14 cellular contexts compared by ENCODE assay signal in genomic region chr20:25223765-25224720, GRCh38. TPM values are rescaled to one million over a fixed set of nuclear protein-coding genes. Genes with fewer than 3 reads are reported as not detected.
DNase-seq lines count a peak whose midpoint lies in the region; ATAC-seq, FAIRE-seq and TF ChIP-seq lines count a peak whose summit lies in the region.
"Had no signal": no experiment of that assay in that cellular context is flagged by ENCODE, and none has a peak within 500 bp of the region (broad histone marks: within the 10 kb centered on the region; RNA-seq: fewer than 3 reads in every experiment).

No MANE protein-coding gene starts in this region.

- H3K9me3 ChIP-seq in heart right ventricle (no peaks in the 10 kb centered on the region), SJSA1 (replicated peaks) (no peaks in the 10 kb centered on the region), right atrium auricular region (no peaks in the 10 kb centered on the region)
- H3K9me3 ChIP-seq: pancreas, testis had no signal

- H3K36me3 ChIP-seq in heart right ventricle (peaks cover 0 to 59% (median 8%) of the 10 kb centered on the region in 9 donors), SJSA1 (peaks cover 53% of the 10 kb centered on the region), right atrium auricular region (peaks cover 46% of the 10 kb centered on the region)

- 96 to 97% methylated on average over 24 of the region's 24 CpGs for WGBS in heart right ventricle, 2 donors

- H3K4me3 ChIP-seq in heart right ventricle (no peak overlapping the region), SJSA1 (no peak overlapping the region), right atrium auricular region (no peak overlapping the region)
- H3K4me3 ChIP-seq: pancreas, testis had no signal

- H3K27ac ChIP-seq in heart right ventricle: peak overlapping the region in 7 of 10 donors; percentile 68 to 94 (median 90)
- H3K27ac ChIP-seq in SJSA1: peak overlapping the region; percentile 74
- peak overlapping the region; percentile 88 to 96 for H3K27ac ChIP-seq in right atrium auricular region
- H3K27ac ChIP-seq: pancreas had no signal

- intact Hi-C loops in heart right ventricle (cut with DNase I) (no loop called here), Right ventricle myocardium inferior (cut with DNase I) (no loop called here)

- peaks cover 27 to 91% (median 74%) of the 10 kb centered on the region in 9 donors for H3K4me1 ChIP-seq in heart right ventricle
- H3K4me1 ChIP-seq in SJSA1 (replicated peaks): peaks cover 84% of the 10 kb centered on the region
- peaks cover 2 to 72% of the 10 kb centered on the region in 2 donors for H3K4me1 ChIP-seq in right atrium auricular region

- no peaks in the 10 kb centered on the region for H3K27me3 ChIP-seq in heart right ventricle
- no peaks in the 10 kb centered on the region for H3K27me3 ChIP-seq in SJSA1 (replicated peaks)
- no peaks in the 10 kb centered on the region for H3K27me3 ChIP-seq in right atrium auricular region
- H3K27me3 ChIP-seq: pancreas, testis had no signal

- FAIRE-seq in urothelium cell line (lab: Jason Lieb, UNC): peak; percentile 44
- FAIRE-seq: pancreas had no signal

- TF ChIP-seq CTCF in heart right ventricle (IDR thresholded peaks at IDR 0.05) (no peak), right atrium auricular region (IDR thresholded peaks at IDR 0.05) (no peak)

- DNase-seq in heart right ventricle (no peak), Right ventricle myocardium inferior (ENCODE audit: missing footprints) (no peak), SJSA1 (ENCODE audit: low read depth in 1 of 2, low spot score in 2 of 2) (no peak), right atrium auricular region (ENCODE audit: low spot score) (no peak), urothelium cell line (ENCODE audit: low spot score) (no peak)
- DNase-seq in stimulated activated CD4-positive, alpha-beta T cell treated with anti-CD3 and anti-CD28 coated beads, Interleukin-2, amount 100 ng/mL, for 48 hours: no peak
- DNase-seq: activated B cell treated with CpG ODN at 0.5 μM for 24 hours, DMS79 treated with DMSO at 0.1 percent for 48 hours, NCI-H1092, NCI-H2227 treated with DMSO at 0.1 percent for 48 hours, testis had no signal

- ATAC-seq in heart right ventricle (no peak), Right ventricle myocardium inferior (no peak), GM21786 (IDR thresholded peaks at IDR 0.05; ENCODE audit: unreplicated experiment) (no peak), HG03521 (IDR thresholded peaks at IDR 0.05; ENCODE audit: unreplicated experiment) (no peak)

RNA-seq across cellular contexts. Expression of gene PYGB, which starts 23.8 kb away (rescaled TPM):
- 100 to 1,000 TPM; 203 to 462 (median 276) TPM for total RNA-seq in heart right ventricle
- 100 to 1,000 TPM in 1 of 2 donors, 10 to 100 TPM in 1; 83.1 to 250 TPM for polyA plus RNA-seq in heart right ventricle
- total RNA-seq in Right ventricle myocardium inferior: 174 TPM
- 175 and 192 TPM in 2 replicates for total RNA-seq in SJSA1 (2014; rRNA removed; shearing (Covaris generic))
- total RNA-seq in right atrium auricular region: 100 to 1,000 TPM; 145 to 174 TPM

RNA-seq across cellular contexts. Expression of gene ENTPD6, which starts 28.5 kb away (rescaled TPM):
- 100 to 1,000 TPM in 3 of 10 donors, 10 to 100 TPM in 7; 54.6 to 141 (median 78.0) TPM for total RNA-seq in heart right ventricle
- 100 to 1,000 TPM; 161 to 167 TPM for polyA plus RNA-seq in heart right ventricle
- total RNA-seq in Right ventricle myocardium inferior: 132 TPM
- 68.0 and 77.0 TPM in 2 replicates for total RNA-seq in SJSA1 (2014; rRNA removed; shearing (Covaris generic))
- total RNA-seq in right atrium auricular region: 100 to 1,000 TPM in 1 of 2 donors, 10 to 100 TPM in 1; 75.9 to 116 TPM
